In genomic region chr3:131705099-131705498, GRCh38 we compare ENCODE assay signal across 23 cellular contexts.
DNase-seq lines count a peak whose midpoint lies in the region; ATAC-seq and TF ChIP-seq lines count a peak whose summit lies in the region.
"Had no signal": no experiment of that assay in that cellular context is flagged by ENCODE, and none has a peak within 500 bp of the region (broad histone marks: within the 10 kb centered on the region; RNA-seq: fewer than 3 reads in every experiment).

No MANE protein-coding gene starts in this region.

- no peak overlapping the region for H4K8ac ChIP-seq in mesendoderm (ENCODE audit: low read depth, low read length)

- DNase-seq in GM23338 (ENCODE audit: low spot score) (no peak), WTC11 (ENCODE audit: low spot score) (no peak), mesendoderm (peak; percentile 19), MG63 (no peak), SIG-M5 treated with dmso at 0.1 percent for 504 hours (lab: John Stamatoyannopoulos, UW; ENCODE audit: unreplicated experiment) (no peak), erythroblast (lab: John Stamatoyannopoulos, UW) (no peak)
- DNase-seq: Caco-2; CD8-positive, alpha-beta T cell; Kasumi-1; NCI-H146; NCI-H1930; NCI-H2107; NCI-H774; SHP77; T-helper 1 cell had no signal

- POLR2A ChIA-PET in WTC11 (lab: Charles Lee) = no interaction called here

- H3K9me3 Mint-ChIP-seq in GM23338 = no peaks in the 10 kb centered on the region; the same call in 1 of the 3 replicates
- H3K9me3 Mint-ChIP-seq in WTC11 = peaks cover 20% of the 10 kb centered on the region

- no peak overlapping the region for H2BK5ac ChIP-seq in mesendoderm (ENCODE audit: low read length)

- H3K27me3 Mint-ChIP-seq in GM23338 (ENCODE audit: insufficient read depth, low read depth, poor library complexity) (peaks cover 2% of the 10 kb centered on the region), WTC11 (ENCODE audit: low read depth) (no peaks in the 10 kb centered on the region)

- H3K36me3 Mint-ChIP-seq in GM23338 (ENCODE audit: low read depth) = no peaks in the 10 kb centered on the region
- H3K36me3 Mint-ChIP-seq in WTC11 = no peaks in the 10 kb centered on the region
- H3K36me3 Mint-ChIP-seq: CD8-positive, alpha-beta T cell had no signal

- no peaks in the 10 kb centered on the region for H4K20me1 ChIP-seq in GM23338 (replicated peaks; ENCODE audit: insufficient read depth)

- H3K4ac ChIP-seq in mesendoderm (ENCODE audit: low read depth, low read length) = no peak overlapping the region

- H3F3A ChIP-seq in GM23338 (replicated peaks; ENCODE audit: low read depth) = no peaks in the 10 kb centered on the region

- H3K9me2 ChIP-seq in GM23338 (ENCODE audit: insufficient read depth) = peaks cover 21% of the 10 kb centered on the region

- H3K56ac ChIP-seq in mesendoderm (ENCODE audit: low read length) = no peak overlapping the region

- H2BK15ac ChIP-seq in mesendoderm (replicated peaks; ENCODE audit: low read depth) = no peak overlapping the region

- H3K4me3 ChIP-seq in GM23338 (no peak overlapping the region), HUES6 (ENCODE audit: low read depth, low read length) (no peak overlapping the region), mesendoderm (ENCODE audit: low read length) (no peak overlapping the region), MG63 (no peak overlapping the region)
- H3K4me3 ChIP-seq: GM23248 had no signal

- WGBS in mesendoderm (ENCODE audit: extremely low coverage, insufficient coverage, low lambda C conversion rate) = no CpG with 5 or more reads among the region's 1 CpG

- CTCF ChIA-PET in WTC11 (lab: Charles Lee) = interaction anchor here (0.9 to 1.2 kb wide), 2 partner anchors 137 to 178 kb away, joined by 3 to 4 read pairs; no protein-coding TSS in a partner anchor

- H3K4me1 Mint-ChIP-seq in GM23338 (peaks cover 16% of the 10 kb centered on the region), WTC11 (peaks cover 37% of the 10 kb centered on the region)
- H3K4me1 Mint-ChIP-seq: B cell had no signal

- H3K79me1 ChIP-seq in mesendoderm (ENCODE audit: low read length) = no peaks in the 10 kb centered on the region

- 0 out of 2 replicates have a peak, but pooled peaks cover 4% of the 10 kb centered on the region for H3K9me3 ChIP-seq in HUES6 (ENCODE audit: control insufficient read depth, insufficient read depth, low read depth, low read length)
- no peaks in the 10 kb centered on the region for H3K9me3 ChIP-seq in MG63
- H3K9me3 ChIP-seq: Caco-2 had no signal

- H3K4me3 Mint-ChIP-seq in GM23338 (no peak overlapping the region), WTC11 (peak overlapping the region; percentile 11; the same call in 1 of the 2 replicates)
- H3K4me3 Mint-ChIP-seq: B cell; CD8-positive, alpha-beta T cell had no signal

- H3K79me2 ChIP-seq in GM23338 (replicated peaks; ENCODE audit: insufficient read depth) = no peaks in the 10 kb centered on the region
- no peaks in the 10 kb centered on the region for H3K79me2 ChIP-seq in mesendoderm (ENCODE audit: control insufficient read depth, insufficient read depth, low read length)

- H3K27me3 ChIP-seq in GM23338 (ENCODE audit: insufficient read depth) = no peaks in the 10 kb centered on the region
- H3K27me3 ChIP-seq in HUES6 (ENCODE audit: control insufficient read depth, insufficient read depth, low read length) = no peaks in the 10 kb centered on the region
- H3K27me3 ChIP-seq in mesendoderm (ENCODE audit: insufficient read depth, low read length, poor library complexity) = no peaks in the 10 kb centered on the region
- no peaks in the 10 kb centered on the region for H3K27me3 ChIP-seq in MG63

- no peak overlapping the region for H3K27ac ChIP-seq in GM23338 (ENCODE audit: low read depth)
- H3K27ac ChIP-seq in HUES6 (ENCODE audit: low read depth, low read length) = peak overlapping the region; percentile 79; the same call in 1 of the 2 replicates
- H3K27ac ChIP-seq in mesendoderm (ENCODE audit: low read depth, low read length) = peak overlapping the region; percentile 38
- H3K27ac ChIP-seq: C4-2B, RWPE1 had no signal

- no peaks in the 10 kb centered on the region for H3K36me3 ChIP-seq in GM23338 (ENCODE audit: insufficient read depth)
- no peaks in the 10 kb centered on the region for H3K36me3 ChIP-seq in HUES6 (ENCODE audit: control insufficient read depth, insufficient read depth, low read length)
- H3K36me3 ChIP-seq in mesendoderm (ENCODE audit: control insufficient read depth, insufficient read depth, low read length) = no peaks in the 10 kb centered on the region
- H3K36me3 ChIP-seq in MG63 = no peaks in the 10 kb centered on the region

- no peak for TF ChIP-seq POLR2A in erythroblast (IDR thresholded peaks at IDR 0.05; ENCODE audit: low read length)

- H2AFZ ChIP-seq in GM23338 = no peak overlapping the region

- no peak overlapping the region for H3K9ac ChIP-seq in HUES6 (ENCODE audit: low read length)
- H3K9ac ChIP-seq in mesendoderm (ENCODE audit: low read length) = no peak overlapping the region
- H3K9ac ChIP-seq: GM23248 had no signal

- no peak overlapping the region for H4K5ac ChIP-seq in mesendoderm (ENCODE audit: low read length)

- ATAC-seq in GM23338 (no peak), WTC11 (peak; percentile 78), GM18519 (IDR thresholded peaks at IDR 0.05; ENCODE audit: low FRiP score, unreplicated experiment) (no peak)
- ATAC-seq: CD8-positive, alpha-beta T cell; HepG2; Panc1 had no signal

- peak overlapping the region; percentile 51 for H2BK120ac ChIP-seq in mesendoderm (ENCODE audit: low read depth, low read length)

- no peak overlapping the region for H2AK5ac ChIP-seq in mesendoderm (ENCODE audit: low read length)

- peak overlapping the region; percentile 49 for H3K4me2 ChIP-seq in GM23338
- no peak overlapping the region for H3K4me2 ChIP-seq in mesendoderm (ENCODE audit: low read length)

- no peak for TF ChIP-seq CTCF in GM23338 (conservative IDR thresholded peaks at IDR 0.05; ENCODE audit: low read depth in 2 of 2)
- no peak for TF ChIP-seq CTCF in WTC11 (IDR thresholded peaks at IDR 0.05)

- H3K4me1 ChIP-seq in GM23338 (ENCODE audit: insufficient read depth) (peaks cover 13% of the 10 kb centered on the region), HUES6 (ENCODE audit: control insufficient read depth, insufficient read depth, low read length) (peaks cover 23% of the 10 kb centered on the region), mesendoderm (ENCODE audit: control insufficient read depth, low read depth, low read length) (peaks cover 12% of the 10 kb centered on the region)
- H3K4me1 ChIP-seq: Caco-2 had no signal

- H3K27ac Mint-ChIP-seq in GM23338 (peak overlapping the region; percentile 79; the same call in 1 of the 2 replicates), WTC11 (peak overlapping the region; percentile 67)
- H3K27ac Mint-ChIP-seq: B cell; CD8-positive, alpha-beta T cell had no signal

- no peak overlapping the region for H3K23ac ChIP-seq in mesendoderm (ENCODE audit: low read length)

- H3K18ac ChIP-seq in mesendoderm (ENCODE audit: low read length) = peak overlapping the region; percentile 61

TF ChIP-seq in GM23338, 12 proteins besides CTCF, POLR2A, EP300 and RAD21:
- TF ChIP-seq POLR2AphosphoS5 (IDR thresholded peaks at IDR 0.05; ENCODE audit: low read depth) (no peak), EZH2 (IDR thresholded peaks at IDR 0.05; ENCODE audit: low read depth, unreplicated experiment) (no peak)

TF ChIP-seq in WTC11, 78 proteins besides CTCF, POLR2A, EP300 and RAD21 (continues in another document):
- no peak for TF ChIP-seq MXD4 (CRISPR knock-in tag; IDR thresholded peaks at IDR 0.05; ENCODE audit: borderline replicate concordance)
- no peak for TF ChIP-seq TP53 (CRISPR knock-in tag; IDR thresholded peaks at IDR 0.05)
- no peak for TF ChIP-seq ZMAT4 (CRISPR knock-in tag; IDR thresholded peaks at IDR 0.05)
- TF ChIP-seq MAX (CRISPR knock-in tag; IDR thresholded peaks at IDR 0.05) = no peak
- no peak for TF ChIP-seq FOXP4 (CRISPR knock-in tag; IDR thresholded peaks at IDR 0.05)
- TF ChIP-seq ELF4 (CRISPR knock-in tag; IDR thresholded peaks at IDR 0.05; ENCODE audit: low read depth) = no peak
- TF ChIP-seq ESRRA (CRISPR knock-in tag; IDR thresholded peaks at IDR 0.05; ENCODE audit: borderline replicate concordance) = no peak
- TF ChIP-seq TCF7 (CRISPR knock-in tag; IDR thresholded peaks at IDR 0.05; ENCODE audit: low read depth) = no peak
- TF ChIP-seq ZNF423 (CRISPR knock-in tag; IDR thresholded peaks at IDR 0.05) = no peak
- no peak for TF ChIP-seq NFATC4 (CRISPR knock-in tag; IDR thresholded peaks at IDR 0.05)
